ENCODE assay signal across 30 cellular contexts in genomic region chr17:80445152-80446110, GRCh38. TPM values are rescaled to one million over a fixed set of nuclear protein-coding genes. Genes with fewer than 3 reads are reported as not detected.
DNase-seq lines count a peak whose midpoint lies in the region; ATAC-seq and TF ChIP-seq lines count a peak whose summit lies in the region.
"Had no signal": no experiment of that assay in that cellular context is flagged by ENCODE, and none has a peak within 500 bp of the region (broad histone marks: within the 10 kb centered on the region; RNA-seq: fewer than 3 reads in every experiment).

No MANE protein-coding gene starts in this region.

- no peak overlapping the region for H3K9ac ChIP-seq in neuronal stem cell (ENCODE audit: low read depth, low read length, poor library complexity)
- no peak overlapping the region for H3K9ac ChIP-seq in H9 (ENCODE audit: extremely low read depth, insufficient read length, low read length)

- no peaks in the 10 kb centered on the region for H4K20me1 ChIP-seq in H9 (ENCODE audit: control insufficient read depth, insufficient read depth, insufficient read length)

- H4K5ac ChIP-seq in H9 (ENCODE audit: insufficient read length, low read depth, low read length): no peak overlapping the region

- H4K8ac ChIP-seq in neuronal stem cell (ENCODE audit: low read depth, low read length) (no peak overlapping the region), H9 (replicated peaks; ENCODE audit: insufficient read length, low read depth, low read length) (no peak overlapping the region)

- no peaks in the 10 kb centered on the region for H3K4me1 Mint-ChIP-seq in immature natural killer cell
- H3K4me1 Mint-ChIP-seq in H9: peaks cover 7 to 19% of the 10 kb centered on the region in 2 experiments

- H3K4me3 Mint-ChIP-seq in immature natural killer cell: no peak overlapping the region
- no peak overlapping the region for H3K4me3 Mint-ChIP-seq in H9
- H3K4me3 Mint-ChIP-seq: nephron had no signal

- H3K14ac ChIP-seq in neuronal stem cell (ENCODE audit: low read length) (peak overlapping the region; percentile 89), H9 (ENCODE audit: insufficient read depth, low read length) (no peak overlapping the region; the same call in 1 of the 2 replicates)

- TF ChIP-seq CTCF in Panc1 (IDR thresholded peaks at IDR 0.05): no peak
- TF ChIP-seq CTCF in H9 (conservative IDR thresholded peaks at IDR 0.05): no peak

- no peak overlapping the region for H2BK20ac ChIP-seq in H9 (ENCODE audit: low read depth, low read length, poor library complexity, severe bottlenecking)

- H3K79me1 ChIP-seq in neuronal stem cell (ENCODE audit: low read depth, low read length): no peaks in the 10 kb centered on the region
- H3K79me1 ChIP-seq in H9 (ENCODE audit: insufficient read depth, low read depth, low read length, poor library complexity, severe bottlenecking): no peaks in the 10 kb centered on the region

- POLR2A ChIA-PET in Panc1 (lab: Charles Lee): interaction anchor here (1.2 kb wide), 1 partner anchor 9 kb away, joined by 4 read pairs; no protein-coding TSS in a partner anchor

- H2BK5ac ChIP-seq in neuronal stem cell (ENCODE audit: low read length): no peak overlapping the region
- H2BK5ac ChIP-seq in H9 (ENCODE audit: insufficient read length, low read length): no peak overlapping the region

- no peak overlapping the region for H2BK12ac ChIP-seq in neuronal stem cell (ENCODE audit: low read length)
- H2BK12ac ChIP-seq in H9 (ENCODE audit: insufficient read length, low read depth, low read length): no peak overlapping the region

- intact Hi-C loops in Panc1 (cut with micrococcal nuclease; ENCODE audit: unreplicated experiment): no loop called here

- H3K4me3 ChIP-seq in Panc1 (ENCODE audit: low read depth in 2 of 2, low read length in 2 of 2) (no peak overlapping the region), neuronal stem cell (ENCODE audit: low read length in 2 of 2) (no peak overlapping the region)
- H3K4me3 ChIP-seq: ascending aorta, cardiac muscle cell, heart right ventricle, ovary, right atrium auricular region, suprapubic skin had no signal

- peak overlapping the region; percentile 63 for H2AK5ac ChIP-seq in neuronal stem cell (ENCODE audit: low read depth, low read length)
- no peak overlapping the region for H2AK5ac ChIP-seq in H9 (ENCODE audit: insufficient read length, low read length)

- H3K27me3 Mint-ChIP-seq in immature natural killer cell (ENCODE audit: low read depth in 3 of 3) (peaks cover under 1 to 2% (median 2%) of the 10 kb centered on the region in 3 donors), H9 (ENCODE audit: low read depth) (peaks cover 38% of the 10 kb centered on the region)

- H4K91ac ChIP-seq in neuronal stem cell (ENCODE audit: low read depth, low read length, poor library complexity) (no peak overlapping the region), H9 (ENCODE audit: insufficient read length, low read depth, low read length) (no peak overlapping the region)

- H3K27me3 ChIP-seq in Panc1 (ENCODE audit: control insufficient read depth, insufficient read depth, low read length) (no peaks in the 10 kb centered on the region), neuronal stem cell (ENCODE audit: control insufficient read depth in 3 of 3, insufficient read depth in 3 of 3, low read depth in 1 of 3, low read length in 3 of 3) (peaks cover 0 to 48% (median 2%) of the 10 kb centered on the region in 3 experiments), H9 (ENCODE audit: insufficient read depth, low read length) (no peaks in the 10 kb centered on the region)
- H3K27me3 ChIP-seq: ascending aorta, ovary, right atrium auricular region, suprapubic skin had no signal

- H2BK15ac ChIP-seq in neuronal stem cell (ENCODE audit: low read length) (no peak overlapping the region), H9 (ENCODE audit: low read depth, low read length) (no peak overlapping the region)

- H2BK120ac ChIP-seq in neuronal stem cell (ENCODE audit: low read depth, low read length) (no peak overlapping the region), H9 (ENCODE audit: low read depth, low read length, poor library complexity, severe bottlenecking) (no peak overlapping the region)

- H3K4ac ChIP-seq in neuronal stem cell (ENCODE audit: low read length): no peak overlapping the region
- no peak overlapping the region for H3K4ac ChIP-seq in H9 (ENCODE audit: low read depth, low read length)

- WGBS in neuronal stem cell (ENCODE audit: extremely low coverage in 2 of 2, insufficient read length in 2 of 2, insufficient replicate concordance in 1 of 2), 2 donors: no CpG with 5 or more reads among the region's 33 CpGs
- WGBS in H9 (ENCODE audit: extremely low coverage, insufficient read length, low lambda C conversion rate): no CpG with 5 or more reads among the region's 33 CpGs

- H3K18ac ChIP-seq in neuronal stem cell (ENCODE audit: low read length) (peak overlapping the region; percentile 27), H9 (ENCODE audit: insufficient read length, low read depth, low read length) (no peak overlapping the region)

- no peaks in the 10 kb centered on the region for H3K79me2 ChIP-seq in H9 (ENCODE audit: insufficient read depth, low read length)

- BruUV-seq in Panc1 (replicated peaks; lab: Mats Ljungman, UMichigan): no TSS peak

- H2AFZ ChIP-seq in neuronal stem cell (ENCODE audit: low read length): no peak overlapping the region
- no peak overlapping the region for H2AFZ ChIP-seq in H9 (ENCODE audit: low read length)

- no peak overlapping the region for H3K56ac ChIP-seq in H9 (ENCODE audit: insufficient read length, low read depth, low read length)

- H3K9me3 ChIP-seq in Panc1 (ENCODE audit: control insufficient read depth, insufficient read depth, low read depth, low read length): no peaks in the 10 kb centered on the region
- H3K9me3 ChIP-seq in neuronal stem cell (replicated peaks in 1 of 2; ENCODE audit: control insufficient read depth in 2 of 2, insufficient read depth in 1 of 2, low read depth in 1 of 2, low read length in 2 of 2): no peaks in the 10 kb centered on the region
- H3K9me3 ChIP-seq in H9 (ENCODE audit: control insufficient read depth, low read depth, low read length): no peaks in the 10 kb centered on the region
- H3K9me3 ChIP-seq: ascending aorta, heart right ventricle, ovary, right atrium auricular region, suprapubic skin had no signal

- no peaks in the 10 kb centered on the region for H3K23me2 ChIP-seq in H9 (ENCODE audit: insufficient read length, low read depth, low read length, poor library complexity, severe bottlenecking)

- no peak overlapping the region for H3K4me2 ChIP-seq in neuronal stem cell (ENCODE audit: insufficient read depth, low read length, poor library complexity, severe bottlenecking)
- no peak overlapping the region for H3K4me2 ChIP-seq in H9 (ENCODE audit: insufficient read depth, insufficient read length, low read length)

- no peak overlapping the region for H3K23ac ChIP-seq in neuronal stem cell (ENCODE audit: low read depth, low read length, poor library complexity)
- H3K23ac ChIP-seq in H9 (ENCODE audit: insufficient read length, low read depth, low read length): no peak overlapping the region

- H3K36me3 ChIP-seq in Panc1 (ENCODE audit: control insufficient read depth, insufficient read depth, low read length) (no peaks in the 10 kb centered on the region), neuronal stem cell (replicated peaks in 1 of 2; ENCODE audit: control insufficient read depth in 2 of 2, insufficient read depth in 2 of 2, low read length in 2 of 2) (no peaks in the 10 kb centered on the region)
- H3K36me3 ChIP-seq: ascending aorta, cardiac muscle cell, ovary, right atrium auricular region, suprapubic skin had no signal

- DNase-seq in DMS 273 treated with DMSO at 0.1 percent for 48 hours (lab: John Stamatoyannopoulos, UW) (peak; percentile 89), NCI-H1694 treated with DMSO at 0.1 percent for 48 hours (lab: John Stamatoyannopoulos, UW) (peak; percentile 94), Panc1 (ENCODE audit: low read depth, low spot score) (no peak), neuronal stem cell (ENCODE audit: low spot score) (no peak), immature natural killer cell (no peak), AG08396 (ENCODE audit: low spot score) (no peak), H9 (no peak)
- DNase-seq in stimulated activated CD4-positive, alpha-beta T cell treated with anti-CD3 and anti-CD28 coated beads, Interleukin-2, amount 100 ng/mL, for 48 hours: no peak
- DNase-seq: activated CD4-positive, alpha-beta T cell treated with anti-CD3 and anti-CD28 coated beads for 4 hours; activated T-cell treated with anti-CD3 and anti-CD28 coated beads for 4 hours; Calu3; cortex of kidney; EL; foreskin fibroblast; H7; NCI-H1105 treated with DMSO at 0.1 percent for 48 hours; NCI-H2081 treated with DMSO at 0.1 percent for 48 hours; NCI-H526 treated with DMSO at 0.1 percent for 48 hours; ovary; stimulated activated CD4-positive, alpha-beta T cell treated with anti-CD3 and anti-CD28 coated beads, Interleukin-4, amount 100 ng/mL, for 1 hour; T-helper 2 cell had no signal

- no peaks in the 10 kb centered on the region for H3K36me3 Mint-ChIP-seq in immature natural killer cell
- no peaks in the 10 kb centered on the region for H3K36me3 Mint-ChIP-seq in H9 (ENCODE audit: insufficient read depth in 1 of 3, low read depth in 3 of 3)
- H3K36me3 Mint-ChIP-seq: activated naive CD4-positive, alpha-beta T cell treated with anti-CD3 and anti-CD28 coated beads, Interleukin-2, amount 50 U/mL, for 72 hours had no signal

- H3K9me3 Mint-ChIP-seq in immature natural killer cell (no peaks in the 10 kb centered on the region), H9 (no peaks in the 10 kb centered on the region)
- H3K9me3 Mint-ChIP-seq: activated naive CD4-positive, alpha-beta T cell treated with anti-CD3 and anti-CD28 coated beads, Interleukin-2, amount 50 U/mL, for 72 hours; nephron had no signal

- H3T11ph ChIP-seq in H9 (ENCODE audit: low read length): no peak overlapping the region

- ATAC-seq in Panc1: peak; percentile 46
- ATAC-seq: activated naive CD4-positive, alpha-beta T cell treated with anti-CD3 and anti-CD28 coated beads, Interleukin-2, amount 50 U/mL, for 72 hours; heart right ventricle had no signal

- CTCF ChIA-PET in Panc1 (lab: Charles Lee): no interaction called here

- no peak overlapping the region for H3K27ac ChIP-seq in Panc1 (ENCODE audit: low read length)
- no peak overlapping the region for H3K27ac ChIP-seq in neuronal stem cell (replicated peaks; ENCODE audit: low read length)
- H3K27ac ChIP-seq in H9 (ENCODE audit: insufficient read length, low read depth, low read length): no peak overlapping the region
- H3K27ac ChIP-seq: ascending aorta, C4-2B, cardiac muscle cell, heart right ventricle, ovary, right atrium auricular region, suprapubic skin had no signal

- H3K27ac Mint-ChIP-seq in immature natural killer cell (no peak overlapping the region), H9 (no peak overlapping the region)
- H3K27ac Mint-ChIP-seq: activated naive CD4-positive, alpha-beta T cell treated with anti-CD3 and anti-CD28 coated beads, Interleukin-2, amount 50 U/mL, for 72 hours; nephron had no signal

- H3K4me1 ChIP-seq in Panc1 (ENCODE audit: control insufficient read depth, insufficient read depth, low read length) (no peaks in the 10 kb centered on the region), neuronal stem cell (ENCODE audit: control insufficient read depth in 2 of 2, insufficient read depth in 1 of 2, low read depth in 1 of 2, low read length in 2 of 2) (peaks cover 4 to 6% of the 10 kb centered on the region in 2 donors), H9 (ENCODE audit: insufficient read depth, low read length) (no peaks in the 10 kb centered on the region)
- H3K4me1 ChIP-seq: heart right ventricle, right atrium auricular region, suprapubic skin had no signal

- in situ Hi-C loops in Panc1 (cut with HindIII; ENCODE audit: low pct_unique_long_range_greater_than_20kb, low sequenced_read_pairs): no loop called here

RNA-seq across cellular contexts. Expression of gene ENDOV, which starts 30.5 kb away (rescaled TPM):
- total RNA-seq in Panc1 (2021; ENCODE audit: unreplicated experiment) (37.1 TPM), H9 (2021) (14.8 and 17.1 TPM in 2 replicates)
- polyA plus RNA-seq in Panc1 (2012; ENCODE audit: insufficient read length): 39.8 TPM
- 24.9 TPM for polyA plus RNA-seq in neuronal stem cell (2013, experiment 1 of 2)
- 22.9 TPM for polyA plus RNA-seq in neuronal stem cell (2013, experiment 2 of 2)
- 10 to 100 TPM in 1 of 3 donors, 1 to 10 TPM in 2; 8.1 to 11.7 (median 8.7) TPM for polyA plus RNA-seq in immature natural killer cell

RNA-seq across cellular contexts. Expression of gene NPTX1, which starts 31.0 kb away (rescaled TPM):
- total RNA-seq in Panc1 (2021; ENCODE audit: unreplicated experiment): 1.1 TPM
- 0.34 TPM for polyA plus RNA-seq in Panc1 (2012; ENCODE audit: insufficient read length)
- polyA plus RNA-seq in neuronal stem cell (2013, experiment 1 of 2): 0.43 TPM
- 0.35 TPM for polyA plus RNA-seq in neuronal stem cell (2013, experiment 2 of 2)
- 1 to 10 TPM in 1 of 3 donors, under 1 TPM in 1, not detected in 1; 0.13 to 1.5 TPM for polyA plus RNA-seq in immature natural killer cell
- 20.5 and 20.8 TPM in 2 replicates for total RNA-seq in H9 (2021)
- total RNA-seq: ascending aorta, cardiac muscle cell, heart right ventricle, HT-29, right atrium auricular region had no signal
- polyA plus RNA-seq: cardiac muscle cell had no signal

Comparison
In these comparisons a context has a peak if more than half of its experiments do, and no peak if none do; other contexts are left out.
1. DNase-seq: peak in DMS 273 treated with DMSO at 0.1 percent for 48 hours (single experiment) and NCI-H1694 treated with DMSO at 0.1 percent for 48 hours (single experiment); none in Panc1 (single experiment), neuronal stem cell (single experiment), immature natural killer cell (0 of 3), stimulated activated CD4-positive, alpha-beta T cell treated with anti-CD3 and anti-CD28 coated beads, Interleukin-2, amount 100 ng/mL, for 48 hours (0 of 2), AG08396 (single experiment) and H9 (single experiment).
2. RNA of gene NPTX1, which starts 31.0 kb away (total RNA-seq): 20.5 to 20.8 TPM in H9; 1.1 TPM in Panc1 (single experiment); every median in the first group is over 10 times any median in the second.